ENCODE assay signal across 1 cellular context in genomic region chr13:113758651-113759524, GRCh38.
A peak's percentile ranks its signal among the peaks of the same experiment; 100 is the strongest.
TF ChIP-seq lines count a peak whose summit lies in the region.

Gene TMEM255B (plus strand): TSS chr13:113759226. CDS start chr13:113759270, 44 bp downstream.

TF ChIP-seq in HepG2, 621 proteins besides CTCF, POLR2A, EP300 and RAD21 (continued from another document and continues in another):
- TF ChIP-seq ZNF275 (CRISPR knock-in tag; IDR thresholded peaks at IDR 0.05; ENCODE audit: borderline replicate concordance), result no peak
- no peak for TF ChIP-seq ZNF746 (CRISPR knock-in tag; IDR thresholded peaks at IDR 0.05)
- no peak for TF ChIP-seq IRF2 (CRISPR knock-in tag; IDR thresholded peaks at IDR 0.05)
- TF ChIP-seq PHB2 (IDR thresholded peaks at IDR 0.05; ENCODE audit: partially characterized antibody), result no peak
- 0 out of 2 replicates have a peak, but pooled peaks have one; percentile 44 for TF ChIP-seq ZNF230 (CRISPR knock-in tag; IDR thresholded peaks at IDR 0.05)
- peak; percentile 92 for TF ChIP-seq HNRNPLL (IDR thresholded peaks at IDR 0.05; ENCODE audit: low read depth, low read length, poor library complexity, severe bottlenecking)
- TF ChIP-seq MED8 (CRISPR knock-in tag; IDR thresholded peaks at IDR 0.05; ENCODE audit: insufficient replicate concordance), result no peak
- TF ChIP-seq RBM22 (optimal IDR thresholded peaks at IDR 0.05; ENCODE audit: low read length), result no peak
- peak; percentile 54; the same call in 1 of the 2 replicates for TF ChIP-seq GABPB1 (CRISPR knock-in tag; IDR thresholded peaks at IDR 0.05)
- peak; percentile 27; the same call in 1 of the 2 replicates for TF ChIP-seq NR2C2 (CRISPR knock-in tag; IDR thresholded peaks at IDR 0.05; ENCODE audit: borderline replicate concordance)
- TF ChIP-seq ZNF556 (CRISPR knock-in tag; IDR thresholded peaks at IDR 0.05; ENCODE audit: borderline replicate concordance), result 0 out of 2 replicates have a peak, but pooled peaks have one; percentile 41
- TF ChIP-seq SALL1 (CRISPR knock-in tag; IDR thresholded peaks at IDR 0.05), result peak; percentile 21; the same call in 1 of the 2 replicates
- no peak for TF ChIP-seq ZNF841 (CRISPR knock-in tag; IDR thresholded peaks at IDR 0.05; ENCODE audit: borderline replicate concordance)
- TF ChIP-seq ZBTB3 (CRISPR knock-in tag; IDR thresholded peaks at IDR 0.05; ENCODE audit: borderline replicate concordance, low read depth), result no peak
- no peak for TF ChIP-seq REL (CRISPR knock-in tag; conservative IDR thresholded peaks at IDR 0.05)
- no peak for TF ChIP-seq PBX3 (CRISPR knock-in tag; IDR thresholded peaks at IDR 0.05; ENCODE audit: borderline replicate concordance)
- no peak for TF ChIP-seq MNT (IDR thresholded peaks at IDR 0.05)
- no peak for TF ChIP-seq SMAD3 (CRISPR knock-in tag; IDR thresholded peaks at IDR 0.05)
- 0 out of 2 replicates have a peak, but pooled peaks have one; percentile 32 for TF ChIP-seq ZNF318 (CRISPR knock-in tag; IDR thresholded peaks at IDR 0.05)
- no peak for TF ChIP-seq ARNT2 (CRISPR knock-in tag; IDR thresholded peaks at IDR 0.05; ENCODE audit: low read depth)
- no peak for TF ChIP-seq CEBPB (IDR thresholded peaks at IDR 0.05; ENCODE audit: borderline replicate concordance, low read depth, low read length)
- TF ChIP-seq SOX13 (IDR thresholded peaks at IDR 0.05), result no peak
- TF ChIP-seq SOX13 (CRISPR knock-in tag; conservative IDR thresholded peaks at IDR 0.05 in 1 of 2, IDR thresholded peaks at IDR 0.05 in 1 of 2), result no peak
- no peak for TF ChIP-seq SP1 (IDR thresholded peaks at IDR 0.05)
- TF ChIP-seq SP1 (CRISPR knock-in tag; IDR thresholded peaks at IDR 0.05), result 0 out of 2 replicates have a peak, but pooled peaks have one; percentile 22
- 0 out of 2 replicates have a peak, but pooled peaks have one; percentile 18 for TF ChIP-seq NFKB2 (CRISPR knock-in tag; IDR thresholded peaks at IDR 0.05; ENCODE audit: borderline replicate concordance)
- TF ChIP-seq ZNF616 (CRISPR knock-in tag; IDR thresholded peaks at IDR 0.05; ENCODE audit: low read depth), result no peak
- TF ChIP-seq MTF2 (CRISPR knock-in tag; IDR thresholded peaks at IDR 0.05; ENCODE audit: borderline replicate concordance), result peak; percentile 33; the same call in 1 of the 2 replicates
- no peak for TF ChIP-seq EZH2 (conservative IDR thresholded peaks at IDR 0.05; ENCODE audit: low read depth, low read length)
- TF ChIP-seq SOX6 (IDR thresholded peaks at IDR 0.05), result no peak
- TF ChIP-seq SOX6 (CRISPR knock-in tag; IDR thresholded peaks at IDR 0.05), result no peak
- no peak for TF ChIP-seq TFAP4 (IDR thresholded peaks at IDR 0.05; ENCODE audit: borderline replicate concordance, low read depth)
- no peak for TF ChIP-seq DMTF1 (CRISPR knock-in tag; IDR thresholded peaks at IDR 0.05)
- peak; percentile 52 for TF ChIP-seq ZFX (CRISPR knock-in tag; IDR thresholded peaks at IDR 0.05; ENCODE audit: low read depth)
- no peak for TF ChIP-seq ZNF781 (CRISPR knock-in tag; IDR thresholded peaks at IDR 0.05; ENCODE audit: borderline replicate concordance, not compliant biosample characterization)
- TF ChIP-seq HNRNPK (IDR thresholded peaks at IDR 0.05; ENCODE audit: low read depth, low read length, poor library complexity, severe bottlenecking), result peak; percentile 36
- TF ChIP-seq HOXD1 (CRISPR knock-in tag; IDR thresholded peaks at IDR 0.05), result no peak
- TF ChIP-seq JUN (CRISPR knock-in tag; IDR thresholded peaks at IDR 0.05), result no peak
- TF ChIP-seq ZNF33A (CRISPR knock-in tag; IDR thresholded peaks at IDR 0.05; ENCODE audit: borderline replicate concordance), result no peak
- no peak for TF ChIP-seq ZNF713 (CRISPR knock-in tag; IDR thresholded peaks at IDR 0.05)
- TF ChIP-seq FOSL2 (CRISPR knock-in tag; IDR thresholded peaks at IDR 0.05), result no peak
- TF ChIP-seq SNAI1 (CRISPR knock-in tag; IDR thresholded peaks at IDR 0.05; ENCODE audit: borderline replicate concordance), result no peak
- no peak for TF ChIP-seq ZFYVE20 (CRISPR knock-in tag; IDR thresholded peaks at IDR 0.05; ENCODE audit: borderline replicate concordance, low read depth)
- TF ChIP-seq NFE2 (CRISPR knock-in tag; IDR thresholded peaks at IDR 0.05), result no peak
- TF ChIP-seq SP5 (CRISPR knock-in tag; IDR thresholded peaks at IDR 0.05; ENCODE audit: borderline replicate concordance, low read depth), result peak; percentile 77
- no peak for TF ChIP-seq IKZF1 (IDR thresholded peaks at IDR 0.05)
- TF ChIP-seq NFYB (CRISPR knock-in tag; IDR thresholded peaks at IDR 0.05), result no peak
- no peak for TF ChIP-seq ZNF512 (CRISPR knock-in tag; IDR thresholded peaks at IDR 0.05)
- no peak for TF ChIP-seq ZNF235 (CRISPR knock-in tag; IDR thresholded peaks at IDR 0.05; ENCODE audit: borderline replicate concordance)
- no peak for TF ChIP-seq HIVEP1 (CRISPR knock-in tag; IDR thresholded peaks at IDR 0.05)
- no peak for TF ChIP-seq XBP1 (CRISPR knock-in tag; IDR thresholded peaks at IDR 0.05)
- no peak for TF ChIP-seq MAZ (IDR thresholded peaks at IDR 0.05; ENCODE audit: borderline replicate concordance, low read depth, low read length)
- TF ChIP-seq MAZ (CRISPR knock-in tag; IDR thresholded peaks at IDR 0.05; ENCODE audit: low read depth), result peak; percentile 51; the same call in 1 of the 2 replicates
